14 cellular contexts compared by ENCODE assay signal in genomic region chr1:183027031-183027430, GRCh38. TPM values are rescaled to one million over a fixed set of nuclear protein-coding genes. Genes with fewer than 3 reads are reported as not detected.
DNase-seq lines count a peak whose midpoint lies in the region; ATAC-seq, FAIRE-seq and TF ChIP-seq lines count a peak whose summit lies in the region.
"Had no signal": no experiment of that assay in that cellular context is flagged by ENCODE, and none has a peak within 500 bp of the region (broad histone marks: within the 10 kb centered on the region; RNA-seq: fewer than 3 reads in every experiment).

No MANE protein-coding gene starts in this region.

- no peaks in the 10 kb centered on the region for H3K9me3 ChIP-seq in endodermal cell (ENCODE audit: control insufficient read depth, low read length)
- H3K9me3 ChIP-seq in neural progenitor cell (ENCODE audit: low read depth), result no peaks in the 10 kb centered on the region

- H3K9ac ChIP-seq in endodermal cell (ENCODE audit: extremely low read depth, low read length, poor library complexity, severe bottlenecking) (no peak overlapping the region), neural progenitor cell (no peak overlapping the region)

- H3K9me3 Mint-ChIP-seq in endodermal cell (no peaks in the 10 kb centered on the region), neural progenitor cell (no peaks in the 10 kb centered on the region)
- H3K9me3 Mint-ChIP-seq in activated T-cell treated with anti-CD3 and anti-CD28 coated beads, Interleukin-2, amount 50 U/mL, for 72 hours, result no peaks in the 10 kb centered on the region
- H3K9me3 Mint-ChIP-seq: activated CD8-positive, alpha-beta T cell treated with anti-CD3 and anti-CD28 coated beads for 36 hours; activated naive CD8-positive, alpha-beta T cell treated with anti-CD3 and anti-CD28 coated beads for 36 hours had no signal

- no peak for ATAC-seq in HG03025 (IDR thresholded peaks at IDR 0.05; ENCODE audit: low FRiP score, unreplicated experiment)
- ATAC-seq in activated T-cell treated with anti-CD3 and anti-CD28 coated beads, Interleukin-2, amount 50 U/mL, for 72 hours (replicated peaks in 1 of 2), result no peak
- ATAC-seq: activated CD8-positive, alpha-beta T cell treated with anti-CD3 and anti-CD28 coated beads for 36 hours had no signal

- peaks cover 20% of the 10 kb centered on the region for H3K27me3 ChIP-seq in endodermal cell (ENCODE audit: control insufficient read depth, insufficient read depth, low read length, poor library complexity, severe bottlenecking)
- H3K27me3 ChIP-seq in neural progenitor cell, result no peaks in the 10 kb centered on the region

- H3K27me3 Mint-ChIP-seq in endodermal cell (ENCODE audit: insufficient read depth), result peaks cover 36% of the 10 kb centered on the region
- H3K27me3 Mint-ChIP-seq in neural progenitor cell (ENCODE audit: insufficient read depth, low read depth), result peaks cover 2% of the 10 kb centered on the region
- peaks cover 83% of the 10 kb centered on the region for H3K27me3 Mint-ChIP-seq in activated T-cell treated with anti-CD3 and anti-CD28 coated beads, Interleukin-2, amount 50 U/mL, for 72 hours (ENCODE audit: low read depth)

- H3K36me3 ChIP-seq in endodermal cell (ENCODE audit: control insufficient read depth, insufficient read depth, low read length), result no peaks in the 10 kb centered on the region
- no peaks in the 10 kb centered on the region for H3K36me3 ChIP-seq in neural progenitor cell

- peaks cover 30% of the 10 kb centered on the region for H3F3A ChIP-seq in neural progenitor cell (ENCODE audit: low read depth)

- WGBS in endodermal cell (ENCODE audit: insufficient coverage in 1 of 2, insufficient read length in 1 of 2), 2 experiments, result 68% methylated on average over 2 of the region's 3 CpGs; no CpG with 5 or more reads in 1 of the 2 experiments

- H3K79me2 ChIP-seq in neural progenitor cell (ENCODE audit: low read depth), result peaks cover 69% of the 10 kb centered on the region

- CTCF ChIA-PET in AG04449 (lab: Yijun Ruan, JAX), result interaction anchor here (0.8 to 3.0 kb wide), 3 partner anchors 17 to 208 kb away, joined by 3 to 11 read pairs (median 9); no protein-coding TSS in a partner anchor

- no peak for TF ChIP-seq POLR2A in GM12892 (IDR thresholded peaks at IDR 0.05; ENCODE audit: low read depth, low read length)

- H3K36me3 Mint-ChIP-seq in endodermal cell (ENCODE audit: low read depth) (no peaks in the 10 kb centered on the region), neural progenitor cell (no peaks in the 10 kb centered on the region)
- peaks cover under 1 to 3% of the 10 kb centered on the region in 2 donors for H3K36me3 Mint-ChIP-seq in activated T-cell treated with anti-CD3 and anti-CD28 coated beads, Interleukin-2, amount 50 U/mL, for 72 hours (ENCODE audit: insufficient read depth in 2 of 2)
- H3K36me3 Mint-ChIP-seq: activated naive CD8-positive, alpha-beta T cell treated with anti-CD3 and anti-CD28 coated beads for 36 hours had no signal

- H4K20me1 ChIP-seq in neural progenitor cell (ENCODE audit: low read depth), result peaks cover 25% of the 10 kb centered on the region

- no peak overlapping the region for H2AFZ ChIP-seq in neural progenitor cell (replicated peaks)

- H3K27ac Mint-ChIP-seq in endodermal cell (no peak overlapping the region), neural progenitor cell (peak overlapping the region; percentile 68)
- H3K27ac Mint-ChIP-seq in activated T-cell treated with anti-CD3 and anti-CD28 coated beads, Interleukin-2, amount 50 U/mL, for 72 hours, result no peak overlapping the region
- H3K27ac Mint-ChIP-seq: activated CD8-positive, alpha-beta T cell treated with anti-CD3 and anti-CD28 coated beads for 36 hours; activated naive CD8-positive, alpha-beta T cell treated with anti-CD3 and anti-CD28 coated beads for 36 hours had no signal

- no peak for FAIRE-seq in GM12892 (lab: Jason Lieb, UNC)
- FAIRE-seq: endothelial cell of umbilical vein had no signal

- H3K4me1 Mint-ChIP-seq in endodermal cell (peaks cover 59% of the 10 kb centered on the region), neural progenitor cell (peaks cover 75% of the 10 kb centered on the region)
- peaks cover 18% of the 10 kb centered on the region for H3K4me1 Mint-ChIP-seq in activated T-cell treated with anti-CD3 and anti-CD28 coated beads, Interleukin-2, amount 50 U/mL, for 72 hours (ENCODE audit: low read depth)

- no peak overlapping the region for H3K4me3 Mint-ChIP-seq in endodermal cell
- peak overlapping the region; percentile 94 for H3K4me3 Mint-ChIP-seq in neural progenitor cell
- no peak overlapping the region for H3K4me3 Mint-ChIP-seq in activated T-cell treated with anti-CD3 and anti-CD28 coated beads, Interleukin-2, amount 50 U/mL, for 72 hours
- H3K4me3 Mint-ChIP-seq: activated CD8-positive, alpha-beta T cell treated with anti-CD3 and anti-CD28 coated beads for 36 hours; activated naive CD8-positive, alpha-beta T cell treated with anti-CD3 and anti-CD28 coated beads for 36 hours had no signal

- TF ChIP-seq CTCF in AG04449 (IDR thresholded peaks at IDR 0.05; ENCODE audit: insufficient read depth, low read length, missing control alignments) (no peak), endodermal cell (conservative IDR thresholded peaks at IDR 0.05) (no peak), neural progenitor cell (IDR thresholded peaks at IDR 0.05) (no peak)

- DNase-seq in AG04449 (ENCODE audit: low read depth, low spot score) (no peak), M059J (ENCODE audit: low read depth) (peak; percentile 62), endodermal cell (no peak), neural progenitor cell (ENCODE audit: low spot score) (no peak), GM12892 (ENCODE audit: insufficient read length) (no peak), SKM-1 (lab: John Stamatoyannopoulos, UW; ENCODE audit: unreplicated experiment) (no peak)
- DNase-seq in activated T-cell treated with anti-CD3 and anti-CD28 coated beads, Interleukin-2, amount 50 U/mL, for 72 hours, result no peak
- DNase-seq: activated CD8-positive, alpha-beta T cell treated with anti-CD3 and anti-CD28 coated beads for 36 hours; activated naive CD8-positive, alpha-beta T cell treated with anti-CD3 and anti-CD28 coated beads for 36 hours; NCI-H446 treated with DMSO at 0.1 percent for 48 hours had no signal

- peak overlapping the region; percentile 3 for H3K4me2 ChIP-seq in neural progenitor cell

- POLR2A ChIA-PET in AG04449 (lab: Yijun Ruan, JAX), result interaction anchor here (1.5 kb wide), 1 partner anchor 64 kb away, joined by 4 read pairs; no protein-coding TSS in a partner anchor

- H3K4me1 ChIP-seq in endodermal cell (ENCODE audit: control insufficient read depth, insufficient read depth, low read length), result peaks cover 28% of the 10 kb centered on the region
- peaks cover 35% of the 10 kb centered on the region for H3K4me1 ChIP-seq in neural progenitor cell

- H3K4me3 ChIP-seq in AG04449 (ENCODE audit: low read depth, low read length) (peak overlapping the region; percentile 26), endodermal cell (ENCODE audit: low read length) (peak overlapping the region; percentile 4), neural progenitor cell (no peak overlapping the region)
- H3K4me3 ChIP-seq: SK-N-MC had no signal

- H3K27ac ChIP-seq in endodermal cell (ENCODE audit: low read depth, low read length) (no peak overlapping the region), neural progenitor cell (no peak overlapping the region)
- H3K27ac ChIP-seq: C4-2B had no signal

RNA-seq across cellular contexts. Expression of gene LAMC1, which starts 3.8 kb away (rescaled TPM):
- total RNA-seq in M059J (2014; rRNA removed; shearing (Covaris generic)), result 161 and 321 TPM in 2 replicates
- total RNA-seq in endodermal cell (10 to 100 TPM; 47.9 to 58.8 TPM), neural progenitor cell (ENCODE audit: low replicate concordance) (72.8 and 90.2 TPM in 2 replicates)
- polyA plus RNA-seq in endodermal cell (2013, experiment 1 of 2), result 63.8 TPM
- polyA plus RNA-seq in endodermal cell (2013, experiment 2 of 2), result 78.1 TPM
- polyA plus RNA-seq in GM12892 (2012; ENCODE audit: missing spikeins), result 3.8 TPM
- total RNA-seq in activated T-cell treated with anti-CD3 and anti-CD28 coated beads, Interleukin-2, amount 50 U/mL, for 72 hours, result under 1 TPM; 0.24 to 0.51 TPM

Comparison
In these comparisons a context has a peak if more than half of its experiments do, and no peak if none do; other contexts are left out.
1. RNA of gene LAMC1, which starts 3.8 kb away (total RNA-seq): 161 to 321 TPM in M059J, 72.8 to 90.2 TPM in neural progenitor cell and 47.9 to 58.8 TPM in endodermal cell; 0.24 to 0.51 TPM in activated T-cell treated with anti-CD3 and anti-CD28 coated beads, Interleukin-2, amount 50 U/mL, for 72 hours; every median in the first group is over 10 times any median in the second.